In the genomic region with DNA sequence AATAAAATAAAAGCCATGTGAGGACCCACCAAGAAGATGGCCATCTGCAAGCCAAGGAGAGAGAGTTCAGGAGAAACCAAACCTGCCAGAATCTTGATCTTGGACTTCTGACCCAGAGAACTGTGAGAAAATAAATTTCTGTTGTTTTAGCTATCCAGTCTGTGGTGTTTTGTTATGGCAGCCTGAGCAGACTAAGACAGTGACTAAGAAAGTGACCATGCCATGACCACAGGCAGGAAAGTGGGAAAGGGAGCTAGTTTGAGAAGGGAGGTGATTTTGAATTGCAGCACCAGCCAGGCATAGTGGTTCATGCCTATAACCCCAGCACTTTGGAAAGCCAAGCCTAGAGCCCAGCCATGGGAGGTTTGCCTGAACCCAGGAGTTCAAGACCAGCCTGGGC, we compare ENCODE assay signal across 2 cellular contexts.
TF ChIP-seq lines count a peak whose summit lies in the region.

No MANE protein-coding gene starts in this region.

TF ChIP-seq in SK-N-SH, 30 proteins besides CTCF, POLR2A, EP300 and RAD21 (continued from another document):
- TF ChIP-seq, protein P1, sequence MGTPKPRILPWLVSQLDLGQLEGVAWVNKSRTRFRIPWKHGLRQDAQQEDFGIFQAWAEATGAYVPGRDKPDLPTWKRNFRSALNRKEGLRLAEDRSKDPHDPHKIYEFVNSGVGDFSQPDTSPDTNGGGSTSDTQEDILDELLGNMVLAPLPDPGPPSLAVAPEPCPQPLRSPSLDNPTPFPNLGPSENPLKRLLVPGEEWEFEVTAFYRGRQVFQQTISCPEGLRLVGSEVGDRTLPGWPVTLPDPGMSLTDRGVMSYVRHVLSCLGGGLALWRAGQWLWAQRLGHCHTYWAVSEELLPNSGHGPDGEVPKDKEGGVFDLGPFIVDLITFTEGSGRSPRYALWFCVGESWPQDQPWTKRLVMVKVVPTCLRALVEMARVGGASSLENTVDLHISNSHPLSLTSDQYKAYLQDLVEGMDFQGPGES (IDR thresholded peaks at IDR 0.05; ENCODE audit: low read depth, low read length): no peak
- no peak for TF ChIP-seq CHD2 (IDR thresholded peaks at IDR 0.05; ENCODE audit: low read length, partially characterized antibody)
- TF ChIP-seq TCF12 (IDR thresholded peaks at IDR 0.05): no peak
- no peak for TF ChIP-seq SMC3 (IDR thresholded peaks at IDR 0.05; ENCODE audit: low read depth, low read length)
- no peak for TF ChIP-seq GABPA (IDR thresholded peaks at IDR 0.05; ENCODE audit: low read depth)
- no peak for TF ChIP-seq YY1 (IDR thresholded peaks at IDR 0.05; ENCODE audit: low read depth)
- TF ChIP-seq RFX5 (IDR thresholded peaks at IDR 0.05; ENCODE audit: low read length): no peak
- TF ChIP-seq, protein P2, sequence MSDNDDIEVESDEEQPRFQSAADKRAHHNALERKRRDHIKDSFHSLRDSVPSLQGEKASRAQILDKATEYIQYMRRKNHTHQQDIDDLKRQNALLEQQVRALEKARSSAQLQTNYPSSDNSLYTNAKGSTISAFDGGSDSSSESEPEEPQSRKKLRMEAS (IDR thresholded peaks at IDR 0.05; ENCODE audit: low read depth): no peak
- no peak for TF ChIP-seq ELF1 (IDR thresholded peaks at IDR 0.05)
- TF ChIP-seq, protein P3, sequence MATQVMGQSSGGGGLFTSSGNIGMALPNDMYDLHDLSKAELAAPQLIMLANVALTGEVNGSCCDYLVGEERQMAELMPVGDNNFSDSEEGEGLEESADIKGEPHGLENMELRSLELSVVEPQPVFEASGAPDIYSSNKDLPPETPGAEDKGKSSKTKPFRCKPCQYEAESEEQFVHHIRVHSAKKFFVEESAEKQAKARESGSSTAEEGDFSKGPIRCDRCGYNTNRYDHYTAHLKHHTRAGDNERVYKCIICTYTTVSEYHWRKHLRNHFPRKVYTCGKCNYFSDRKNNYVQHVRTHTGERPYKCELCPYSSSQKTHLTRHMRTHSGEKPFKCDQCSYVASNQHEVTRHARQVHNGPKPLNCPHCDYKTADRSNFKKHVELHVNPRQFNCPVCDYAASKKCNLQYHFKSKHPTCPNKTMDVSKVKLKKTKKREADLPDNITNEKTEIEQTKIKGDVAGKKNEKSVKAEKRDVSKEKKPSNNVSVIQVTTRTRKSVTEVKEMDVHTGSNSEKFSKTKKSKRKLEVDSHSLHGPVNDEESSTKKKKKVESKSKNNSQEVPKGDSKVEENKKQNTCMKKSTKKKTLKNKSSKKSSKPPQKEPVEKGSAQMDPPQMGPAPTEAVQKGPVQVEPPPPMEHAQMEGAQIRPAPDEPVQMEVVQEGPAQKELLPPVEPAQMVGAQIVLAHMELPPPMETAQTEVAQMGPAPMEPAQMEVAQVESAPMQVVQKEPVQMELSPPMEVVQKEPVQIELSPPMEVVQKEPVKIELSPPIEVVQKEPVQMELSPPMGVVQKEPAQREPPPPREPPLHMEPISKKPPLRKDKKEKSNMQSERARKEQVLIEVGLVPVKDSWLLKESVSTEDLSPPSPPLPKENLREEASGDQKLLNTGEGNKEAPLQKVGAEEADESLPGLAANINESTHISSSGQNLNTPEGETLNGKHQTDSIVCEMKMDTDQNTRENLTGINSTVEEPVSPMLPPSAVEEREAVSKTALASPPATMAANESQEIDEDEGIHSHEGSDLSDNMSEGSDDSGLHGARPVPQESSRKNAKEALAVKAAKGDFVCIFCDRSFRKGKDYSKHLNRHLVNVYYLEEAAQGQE (IDR thresholded peaks at IDR 0.05; ENCODE audit: low read depth, low read length): no peak
- TF ChIP-seq NRF1 (IDR thresholded peaks at IDR 0.05; ENCODE audit: low read depth, low read length): no peak
- TF ChIP-seq, protein P4, sequence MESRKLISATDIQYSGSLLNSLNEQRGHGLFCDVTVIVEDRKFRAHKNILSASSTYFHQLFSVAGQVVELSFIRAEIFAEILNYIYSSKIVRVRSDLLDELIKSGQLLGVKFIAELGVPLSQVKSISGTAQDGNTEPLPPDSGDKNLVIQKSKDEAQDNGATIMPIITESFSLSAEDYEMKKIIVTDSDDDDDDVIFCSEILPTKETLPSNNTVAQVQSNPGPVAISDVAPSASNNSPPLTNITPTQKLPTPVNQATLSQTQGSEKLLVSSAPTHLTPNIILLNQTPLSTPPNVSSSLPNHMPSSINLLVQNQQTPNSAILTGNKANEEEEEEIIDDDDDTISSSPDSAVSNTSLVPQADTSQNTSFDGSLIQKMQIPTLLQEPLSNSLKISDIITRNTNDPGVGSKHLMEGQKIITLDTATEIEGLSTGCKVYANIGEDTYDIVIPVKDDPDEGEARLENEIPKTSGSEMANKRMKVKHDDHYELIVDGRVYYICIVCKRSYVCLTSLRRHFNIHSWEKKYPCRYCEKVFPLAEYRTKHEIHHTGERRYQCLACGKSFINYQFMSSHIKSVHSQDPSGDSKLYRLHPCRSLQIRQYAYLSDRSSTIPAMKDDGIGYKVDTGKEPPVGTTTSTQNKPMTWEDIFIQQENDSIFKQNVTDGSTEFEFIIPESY (IDR thresholded peaks at IDR 0.05; ENCODE audit: borderline replicate concordance, low read depth): no peak
- TF ChIP-seq, protein P5, sequence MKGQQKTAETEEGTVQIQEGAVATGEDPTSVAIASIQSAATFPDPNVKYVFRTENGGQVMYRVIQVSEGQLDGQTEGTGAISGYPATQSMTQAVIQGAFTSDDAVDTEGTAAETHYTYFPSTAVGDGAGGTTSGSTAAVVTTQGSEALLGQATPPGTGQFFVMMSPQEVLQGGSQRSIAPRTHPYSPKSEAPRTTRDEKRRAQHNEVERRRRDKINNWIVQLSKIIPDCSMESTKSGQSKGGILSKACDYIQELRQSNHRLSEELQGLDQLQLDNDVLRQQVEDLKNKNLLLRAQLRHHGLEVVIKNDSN (IDR thresholded peaks at IDR 0.05; ENCODE audit: borderline replicate concordance, low read depth): no peak
- no peak for TF ChIP-seq JUND (IDR thresholded peaks at IDR 0.05)

TF ChIP-seq in SK-N-SH treated with all-trans-retinoic acid at 6 μM for 48 hours, 23 proteins besides CTCF, POLR2A, EP300 and RAD21:
- TF ChIP-seq, protein P6, sequence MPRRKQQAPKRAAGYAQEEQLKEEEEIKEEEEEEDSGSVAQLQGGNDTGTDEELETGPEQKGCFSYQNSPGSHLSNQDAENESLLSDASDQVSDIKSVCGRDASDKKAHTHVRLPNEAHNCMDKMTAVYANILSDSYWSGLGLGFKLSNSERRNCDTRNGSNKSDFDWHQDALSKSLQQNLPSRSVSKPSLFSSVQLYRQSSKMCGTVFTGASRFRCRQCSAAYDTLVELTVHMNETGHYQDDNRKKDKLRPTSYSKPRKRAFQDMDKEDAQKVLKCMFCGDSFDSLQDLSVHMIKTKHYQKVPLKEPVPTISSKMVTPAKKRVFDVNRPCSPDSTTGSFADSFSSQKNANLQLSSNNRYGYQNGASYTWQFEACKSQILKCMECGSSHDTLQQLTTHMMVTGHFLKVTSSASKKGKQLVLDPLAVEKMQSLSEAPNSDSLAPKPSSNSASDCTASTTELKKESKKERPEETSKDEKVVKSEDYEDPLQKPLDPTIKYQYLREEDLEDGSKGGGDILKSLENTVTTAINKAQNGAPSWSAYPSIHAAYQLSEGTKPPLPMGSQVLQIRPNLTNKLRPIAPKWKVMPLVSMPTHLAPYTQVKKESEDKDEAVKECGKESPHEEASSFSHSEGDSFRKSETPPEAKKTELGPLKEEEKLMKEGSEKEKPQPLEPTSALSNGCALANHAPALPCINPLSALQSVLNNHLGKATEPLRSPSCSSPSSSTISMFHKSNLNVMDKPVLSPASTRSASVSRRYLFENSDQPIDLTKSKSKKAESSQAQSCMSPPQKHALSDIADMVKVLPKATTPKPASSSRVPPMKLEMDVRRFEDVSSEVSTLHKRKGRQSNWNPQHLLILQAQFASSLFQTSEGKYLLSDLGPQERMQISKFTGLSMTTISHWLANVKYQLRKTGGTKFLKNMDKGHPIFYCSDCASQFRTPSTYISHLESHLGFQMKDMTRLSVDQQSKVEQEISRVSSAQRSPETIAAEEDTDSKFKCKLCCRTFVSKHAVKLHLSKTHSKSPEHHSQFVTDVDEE (CRISPR knock-in tag; IDR thresholded peaks at IDR 0.05): no peak
- TF ChIP-seq, protein P7, sequence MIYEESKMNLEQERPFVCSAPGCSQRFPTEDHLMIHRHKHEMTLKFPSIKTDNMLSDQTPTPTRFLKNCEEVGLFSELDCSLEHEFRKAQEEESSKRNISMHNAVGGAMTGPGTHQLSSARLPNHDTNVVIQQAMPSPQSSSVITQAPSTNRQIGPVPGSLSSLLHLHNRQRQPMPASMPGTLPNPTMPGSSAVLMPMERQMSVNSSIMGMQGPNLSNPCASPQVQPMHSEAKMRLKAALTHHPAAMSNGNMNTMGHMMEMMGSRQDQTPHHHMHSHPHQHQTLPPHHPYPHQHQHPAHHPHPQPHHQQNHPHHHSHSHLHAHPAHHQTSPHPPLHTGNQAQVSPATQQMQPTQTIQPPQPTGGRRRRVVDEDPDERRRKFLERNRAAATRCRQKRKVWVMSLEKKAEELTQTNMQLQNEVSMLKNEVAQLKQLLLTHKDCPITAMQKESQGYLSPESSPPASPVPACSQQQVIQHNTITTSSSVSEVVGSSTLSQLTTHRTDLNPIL (CRISPR knock-in tag; IDR thresholded peaks at IDR 0.05; ENCODE audit: low read depth): no peak
- TF ChIP-seq ZFP30 (CRISPR knock-in tag; IDR thresholded peaks at IDR 0.05) (no peak), BACH2 (CRISPR knock-in tag; IDR thresholded peaks at IDR 0.05; ENCODE audit: borderline replicate concordance) (no peak), ZFP3 (CRISPR knock-in tag; IDR thresholded peaks at IDR 0.05) (no peak), TCF4 (CRISPR knock-in tag; IDR thresholded peaks at IDR 0.05; ENCODE audit: borderline replicate concordance) (no peak), PPARA (CRISPR knock-in tag; IDR thresholded peaks at IDR 0.05; ENCODE audit: borderline replicate concordance) (no peak)
